In genomic region chr2:24083567-24084385, GRCh38 we compare ENCODE assay signal across 8 cellular contexts. TPM values are rescaled to one million over a fixed set of nuclear protein-coding genes. Genes with fewer than 3 reads are reported as not detected.
DNase-seq lines count a peak whose midpoint lies in the region; ATAC-seq and TF ChIP-seq lines count a peak whose summit lies in the region.

No MANE protein-coding gene starts in this region.

- TF ChIP-seq CTCF in brain microvascular endothelial cell (IDR thresholded peaks at IDR 0.05; ENCODE audit: low read depth, low read length, missing control alignments) (peak; percentile 28), spleen (IDR thresholded peaks at IDR 0.05 in 8 of 11, conservative IDR thresholded peaks at IDR 0.05 in 3 of 11) (no peak)

- H3K27me3 ChIP-seq in HUES6 (ENCODE audit: control insufficient read depth, insufficient read depth, low read length), result no peaks in the 10 kb centered on the region
- H3K27me3 ChIP-seq in brain microvascular endothelial cell (replicated peaks), result no peaks in the 10 kb centered on the region
- no peaks in the 10 kb centered on the region for H3K27me3 ChIP-seq in spleen (replicated peaks in 1 of 7)

- no peak for TF ChIP-seq POLR2A in spleen (IDR thresholded peaks at IDR 0.05)

- peak overlapping the region; percentile 89 for H3K9ac ChIP-seq in HUES6 (ENCODE audit: low read length)

- WGBS in spleen, 5 donors, result 10 to 28% (median 11%) methylated on average over 11 to 30 of the region's 30 CpGs

- ATAC-seq in GM21576 (IDR thresholded peaks at IDR 0.05; ENCODE audit: unreplicated experiment), result peak; percentile 74

- intact Hi-C loops in spleen (cut with DNase I; ENCODE audit: low total_unique reads), result loop anchor here (5.0 kb wide), 2 partner anchors 156 to 256 kb away; partner anchors contain the start of gene ATAD2B

- H3K27ac ChIP-seq in HUES6 (ENCODE audit: low read depth, low read length) (peak overlapping the region; percentile 79), brain microvascular endothelial cell (peak overlapping the region; percentile 52), spleen (peak overlapping the region; percentile 69 to 92 (median 88))

- peaks cover 22% of the 10 kb centered on the region for H3K36me3 ChIP-seq in HUES6 (ENCODE audit: control insufficient read depth, insufficient read depth, low read length)
- peaks cover 14% of the 10 kb centered on the region for H3K36me3 ChIP-seq in brain microvascular endothelial cell (replicated peaks)
- H3K36me3 ChIP-seq in spleen, result peaks cover 0 to 63% (median 10%) of the 10 kb centered on the region in 6 donors

- H3K9me3 ChIP-seq in HUES6 (ENCODE audit: control insufficient read depth, insufficient read depth, low read depth, low read length) (no peaks in the 10 kb centered on the region), spleen (no peaks in the 10 kb centered on the region)

- H3K4me3 ChIP-seq in HUES6 (ENCODE audit: low read depth, low read length) (peak overlapping the region; percentile 80), brain microvascular endothelial cell (ENCODE audit: low read depth, low read length) (peak overlapping the region; percentile 78), spleen (peak overlapping the region; percentile 36 to 76 (median 54))

- in situ Hi-C loops in brain microvascular endothelial cell (cut with HindIII; ENCODE audit: low pct_ligation_motif_present, low sequenced_read_pairs), result no loop called here

- H3K4me1 ChIP-seq in HUES6 (ENCODE audit: control insufficient read depth, insufficient read depth, low read length), result peaks cover 7% of the 10 kb centered on the region
- peaks cover 6 to 51% (median 24%) of the 10 kb centered on the region in 6 donors for H3K4me1 ChIP-seq in spleen

- peak; percentile 41 for DNase-seq in activated CD4-positive, alpha-beta T cell treated with anti-CD3 and anti-CD28 coated beads, Interleukin-2, amount 50 U/mL, for 1 hour
- no peak for DNase-seq in activated CD4-positive, alpha-beta T cell treated with anti-CD3 and anti-CD28 coated beads, Interleukin-2, amount 50 U/mL, for 48 hours
- peak; percentile 94 for DNase-seq in OCI-M1 (lab: John Stamatoyannopoulos, UW)
- peak; percentile 65 for DNase-seq in brain microvascular endothelial cell
- peak; percentile 50 for DNase-seq in inferior parietal cortex (ENCODE audit: extremely low spot score)
- no peak for DNase-seq in spleen

RNA-seq across cellular contexts. Expression of gene TP53I3, which starts 0.9 kb away (rescaled TPM):
- 10 to 100 TPM in 2 of 7 donors, 1 to 10 TPM in 5; 7.1 to 16.4 (median 8.8) TPM for total RNA-seq in spleen
- polyA plus RNA-seq in spleen, result 10 to 100 TPM; 12.0 to 17.6 (median 12.3) TPM

RNA-seq across cellular contexts. Expression of gene SF3B6, which starts 7.7 kb away (rescaled TPM):
- 10 to 100 TPM; 47.2 to 71.1 (median 55.4) TPM for total RNA-seq in spleen
- 100 to 1,000 TPM in 2 of 3 donors, 10 to 100 TPM in 1; 67.5 to 114 (median 107) TPM for polyA plus RNA-seq in spleen

RNA-seq across cellular contexts. Expression of gene FKBP1B, which starts 34.2 kb away (rescaled TPM):
- total RNA-seq in spleen, result 1 to 10 TPM; 2.4 to 5.1 (median 3.8) TPM
- 1 to 10 TPM; 2.6 to 3.9 (median 3.3) TPM for polyA plus RNA-seq in spleen

RNA-seq across cellular contexts. Expression of gene WDCP, which starts 36.6 kb away (rescaled TPM):
- total RNA-seq in spleen, result 10 to 100 TPM in 4 of 7 donors, 1 to 10 TPM in 3; 7.0 to 13.1 (median 10.5) TPM
- 1 to 10 TPM; 2.9 to 4.1 (median 3.9) TPM for polyA plus RNA-seq in spleen

RNA-seq across cellular contexts. Expression of gene PFN4, which starts 39.4 kb away (rescaled TPM):
- total RNA-seq in spleen, result 1 to 10 TPM in 1 of 7 donors, under 1 TPM in 2, not detected in 4; 0.60 to 1.2 (median 0.89) TPM
- polyA plus RNA-seq in spleen, result 1 to 10 TPM in 1 of 3 donors, under 1 TPM in 2; 0.35 to 1.3 (median 0.55) TPM

Comparison
In these comparisons a context has a peak if more than half of its experiments do, and no peak if none do; other contexts are left out.
1. DNase-seq: peak in activated CD4-positive, alpha-beta T cell treated with anti-CD3 and anti-CD28 coated beads, Interleukin-2, amount 50 U/mL, for 1 hour (single experiment), OCI-M1 (single experiment), brain microvascular endothelial cell (single experiment) and inferior parietal cortex (single experiment); none in activated CD4-positive, alpha-beta T cell treated with anti-CD3 and anti-CD28 coated beads, Interleukin-2, amount 50 U/mL, for 48 hours (0 of 2) and spleen (single experiment).
2. Peak in every context shown above with its lines, with median percentiles within 50 percentile points of each other: H3K27ac ChIP-seq and H3K4me3 ChIP-seq.